27 cellular contexts compared by ENCODE assay signal in the genomic region with DNA sequence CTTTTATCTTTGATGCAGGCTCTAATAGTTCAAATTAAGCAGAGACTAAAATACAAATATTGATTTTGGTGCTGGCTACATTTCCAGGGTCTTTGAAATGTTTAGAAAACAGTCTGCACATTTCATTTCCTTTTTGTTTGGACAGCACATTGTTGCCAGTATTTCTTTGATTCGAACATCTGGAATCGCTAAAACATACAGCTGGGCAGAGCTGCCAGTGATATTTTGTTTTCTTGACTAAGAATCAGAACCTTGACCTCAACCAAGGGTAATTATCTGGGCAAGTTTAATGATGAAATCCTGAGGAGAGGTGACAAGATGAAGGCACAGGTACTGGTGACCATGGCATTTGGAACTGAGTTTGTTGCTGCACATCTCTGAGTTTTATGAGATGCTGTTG.
DNase-seq lines count a peak whose midpoint lies in the region; ATAC-seq, FAIRE-seq and TF ChIP-seq lines count a peak whose summit lies in the region.
"Had no signal": no experiment of that assay in that cellular context is flagged by ENCODE, and none has a peak within 500 bp of the region (broad histone marks: within the 10 kb centered on the region; RNA-seq: fewer than 3 reads in every experiment).

No MANE protein-coding gene starts in this region.

- no peaks in the 10 kb centered on the region for H4K20me1 ChIP-seq in hepatocyte (ENCODE audit: insufficient read depth, poor library complexity, severe bottlenecking)
- H4K20me1 ChIP-seq: BLaER1 treated with 17β-estradiol and CSF1 and Interleukin-3, amounts not matched to agents 10 nM and 100 nM had no signal

- H3K79me2 ChIP-seq in hepatocyte (no peaks in the 10 kb centered on the region), mesendoderm (ENCODE audit: control insufficient read depth, insufficient read depth, low read length) (no peaks in the 10 kb centered on the region)

- no peak overlapping the region for H2AK5ac ChIP-seq in mesendoderm (ENCODE audit: low read length)

- H3K4me2 ChIP-seq in hepatocyte (no peak overlapping the region), mesendoderm (ENCODE audit: low read length) (no peak overlapping the region)
- H3K4me2 ChIP-seq: A549; BLaER1 treated with 17β-estradiol and CSF1 and Interleukin-3, amounts not matched to agents 10 nM and 100 nM; PC-9 had no signal

- H3K36me3 ChIP-seq in bronchial epithelial cell (ENCODE audit: control insufficient read depth, insufficient read depth, low read length) (no peaks in the 10 kb centered on the region), hepatocyte (replicated peaks; ENCODE audit: insufficient read depth, low read depth) (no peaks in the 10 kb centered on the region), mesendoderm (ENCODE audit: control insufficient read depth, insufficient read depth, low read length) (no peaks in the 10 kb centered on the region)
- H3K36me3 ChIP-seq: BLaER1 treated with 17β-estradiol and CSF1 and Interleukin-3, amounts not matched to agents 10 nM and 100 nM; SJCRH30 had no signal

- WGBS in hepatocyte (ENCODE audit: low lambda C conversion rate, missing lambda C conversion rate) = 49% methylated on average over 2 of the region's 2 CpGs
- WGBS in mesendoderm (ENCODE audit: extremely low coverage, insufficient coverage, low lambda C conversion rate) = no CpG with 5 or more reads among the region's 2 CpGs

- DNase-seq in GM03348 (ENCODE audit: low spot score) (peak; percentile 9), NCI-H69 (lab: John Stamatoyannopoulos, UW) (peak; percentile 6), bronchial epithelial cell (ENCODE audit: low read depth) (no peak), hepatocyte (ENCODE audit: low spot score) (no peak), mesendoderm (no peak), NCI-H2171 treated with DMSO at 0.1 percent for 48 hours (lab: John Stamatoyannopoulos, UW) (no peak)
- DNase-seq: AML-193; CD4-positive, alpha-beta T cell; DMS53; EL; GDM1; Kasumi-1; NCI-H1092 treated with DMSO at 0.1 percent for 48 hours; NCI-H1436 treated with DMSO at 0.1 percent for 48 hours; NCI-H2029 treated with DMSO at 0.1 percent for 48 hours; NCI-H2227 treated with DMSO at 0.1 percent for 48 hours; NCI-H510A; NCI-H774; PC-9; SJCRH30 had no signal

- no peak for ATAC-seq in GM19035 (IDR thresholded peaks at IDR 0.05; ENCODE audit: unreplicated experiment)
- ATAC-seq: A549, Right ventricle myocardium inferior, SK-N-SH treated with all-trans-retinoic acid at 6 μM for 48 hours had no signal

- H2BK15ac ChIP-seq in mesendoderm (replicated peaks; ENCODE audit: low read depth) = no peak overlapping the region

- H2BK5ac ChIP-seq in mesendoderm (ENCODE audit: low read length) = no peak overlapping the region

- H3K27ac ChIP-seq in hepatocyte (peak overlapping the region; percentile 42), mesendoderm (ENCODE audit: low read depth, low read length) (no peak overlapping the region)
- H3K27ac ChIP-seq: BLaER1 treated with 17β-estradiol and CSF1 and Interleukin-3, amounts not matched to agents 10 nM and 100 nM; PC-9; SJCRH30 had no signal

- no peak overlapping the region for H3K18ac ChIP-seq in mesendoderm (ENCODE audit: low read length)

- H3K4me1 ChIP-seq in hepatocyte (ENCODE audit: insufficient read depth) (peaks cover 15% of the 10 kb centered on the region), mesendoderm (ENCODE audit: control insufficient read depth, low read depth, low read length) (no peaks in the 10 kb centered on the region)

- H3K56ac ChIP-seq in mesendoderm (ENCODE audit: low read length) = no peak overlapping the region

- no peak overlapping the region for H3K23ac ChIP-seq in mesendoderm (ENCODE audit: low read length)

- TF ChIP-seq CTCF in bronchial epithelial cell (IDR thresholded peaks at IDR 0.05; ENCODE audit: insufficient read depth, low read length, severe bottlenecking) (no peak), hepatocyte (IDR thresholded peaks at IDR 0.05; ENCODE audit: poor library complexity) (no peak)

- no peaks in the 10 kb centered on the region for H3K27me3 ChIP-seq in bronchial epithelial cell (ENCODE audit: control insufficient read depth, insufficient read depth, low read length)
- no peaks in the 10 kb centered on the region for H3K27me3 ChIP-seq in hepatocyte
- no peaks in the 10 kb centered on the region for H3K27me3 ChIP-seq in mesendoderm (ENCODE audit: insufficient read depth, low read length, poor library complexity)
- H3K27me3 ChIP-seq: BLaER1 treated with 17β-estradiol and CSF1 and Interleukin-3, amounts not matched to agents 10 nM and 100 nM; SJCRH30 had no signal

- no peaks in the 10 kb centered on the region for H3K79me1 ChIP-seq in mesendoderm (ENCODE audit: low read length)

- FAIRE-seq in bronchial epithelial cell (lab: Jason Lieb, UNC) = peak; percentile 18
- FAIRE-seq: A549, GM12891, GM19239 had no signal

- no peak overlapping the region for H3K9ac ChIP-seq in mesendoderm (ENCODE audit: low read length)
- H3K9ac ChIP-seq: BLaER1 treated with 17β-estradiol and CSF1 and Interleukin-3, amounts not matched to agents 10 nM and 100 nM had no signal

- no peak overlapping the region for H2AFZ ChIP-seq in hepatocyte
- H2AFZ ChIP-seq: PC-9 had no signal

- no peak overlapping the region for H3K4me3 ChIP-seq in bronchial epithelial cell (ENCODE audit: low read depth, low read length)
- no peak overlapping the region for H3K4me3 ChIP-seq in hepatocyte
- H3K4me3 ChIP-seq in mesendoderm (ENCODE audit: low read length) = no peak overlapping the region
- H3K4me3 ChIP-seq: A549; BLaER1 treated with 17β-estradiol and CSF1 and Interleukin-3, amounts not matched to agents 10 nM and 100 nM; PC-9; SJCRH30 had no signal

- no peak overlapping the region for H4K5ac ChIP-seq in mesendoderm (ENCODE audit: low read length)

- H3K4ac ChIP-seq in mesendoderm (ENCODE audit: low read depth, low read length) = no peak overlapping the region

- H3K9me3 ChIP-seq in hepatocyte (ENCODE audit: low read depth) = no peaks in the 10 kb centered on the region
- H3K9me3 ChIP-seq: A549; BLaER1 treated with 17β-estradiol and CSF1 and Interleukin-3, amounts not matched to agents 10 nM and 100 nM; SJCRH30 had no signal

- H3K9me2 ChIP-seq in hepatocyte (replicated peaks; ENCODE audit: insufficient read depth) = no peaks in the 10 kb centered on the region

- H4K8ac ChIP-seq in mesendoderm (ENCODE audit: low read depth, low read length) = no peak overlapping the region

- no peak overlapping the region for H2BK120ac ChIP-seq in mesendoderm (ENCODE audit: low read depth, low read length)

Comparison
In these comparisons a context has a peak if more than half of its experiments do, and no peak if none do; other contexts are left out.
1. DNase-seq: peak in GM03348 (single experiment) and NCI-H69 (single experiment); none in bronchial epithelial cell (single experiment), hepatocyte (single experiment), mesendoderm (single experiment) and NCI-H2171 treated with DMSO at 0.1 percent for 48 hours (single experiment).